ENCODE assay signal across 12 cellular contexts in genomic region chr10:79435271-79436065, GRCh38. TPM values are rescaled to one million over a fixed set of nuclear protein-coding genes. Genes with fewer than 3 reads are reported as not detected.
A peak's percentile ranks its signal among the peaks of the same experiment; 100 is the strongest.
DNase-seq lines count a peak whose midpoint lies in the region; ATAC-seq and TF ChIP-seq lines count a peak whose summit lies in the region.
"Had no signal": no experiment of that assay in that cellular context is flagged by ENCODE, and none has a peak within 500 bp of the region (broad histone marks: within the 10 kb centered on the region; RNA-seq: fewer than 3 reads in every experiment).

No MANE protein-coding gene starts in this region.

- CTCF ChIA-PET in activated naive CD4-positive, alpha-beta T cell treated with anti-CD3 and anti-CD28 coated beads for 36 hours (lab: Charles Lee) = interaction anchor here (0.6 to 1.0 kb wide), 4 partner anchors 9 to 72 kb away, joined by 3 to 4 read pairs (median 3); no protein-coding TSS in a partner anchor

- no peak overlapping the region for H2AFZ ChIP-seq in mesenchymal stem cell (ENCODE audit: low read depth, low read length)

- H3K4me3 Mint-ChIP-seq in activated naive CD4-positive, alpha-beta T cell treated with anti-CD3 and anti-CD28 coated beads for 36 hours = no peak overlapping the region

- no peaks in the 10 kb centered on the region for H3K27me3 ChIP-seq in duodenal mucosa (ENCODE audit: control insufficient read depth in 1 of 2, insufficient read depth in 2 of 2, low read length in 2 of 2)
- H3K27me3 ChIP-seq in mesenchymal stem cell (ENCODE audit: control insufficient read depth in 1 of 2, insufficient read depth in 1 of 2, low read length in 2 of 2) = no peaks in the 10 kb centered on the region
- no peaks in the 10 kb centered on the region for H3K27me3 ChIP-seq in suprapubic skin

- WGBS in mesenchymal stem cell = 35% methylated on average over 14 of the region's 15 CpGs
- WGBS in suprapubic skin = 61% methylated on average over 13 of the region's 15 CpGs

- no peaks in the 10 kb centered on the region for H3K27me3 Mint-ChIP-seq in activated naive CD4-positive, alpha-beta T cell treated with anti-CD3 and anti-CD28 coated beads for 36 hours (ENCODE audit: low read depth)

- peak overlapping the region; percentile 75 to 85 for H2BK12ac ChIP-seq in mesenchymal stem cell (ENCODE audit: low read length in 2 of 2)

- TF ChIP-seq CTCF in NB4 (IDR thresholded peaks at IDR 0.05; ENCODE audit: low read depth, low read length) (no peak), suprapubic skin (IDR thresholded peaks at IDR 0.05) (no peak)

- H3K4me3 ChIP-seq in NB4 (ENCODE audit: low read depth, low read length) (no peak overlapping the region), duodenal mucosa (ENCODE audit: low read depth in 1 of 2, low read length in 2 of 2) (no peak overlapping the region), mesenchymal stem cell (ENCODE audit: insufficient read depth in 1 of 2, low read depth in 1 of 2, low read length in 2 of 2) (peak overlapping the region in 1 of 2 experiments; percentile 48), suprapubic skin (no peak overlapping the region)

- no peak overlapping the region for H2BK5ac ChIP-seq in mesenchymal stem cell (ENCODE audit: low read depth, low read length, poor library complexity, severe bottlenecking)

- H3K14ac ChIP-seq in mesenchymal stem cell (ENCODE audit: low read length in 2 of 2) = peak overlapping the region in 1 of 2 experiments; percentile 88

- peak overlapping the region; percentile 87 for H2BK120ac ChIP-seq in mesenchymal stem cell (ENCODE audit: low read depth, low read length)

- no peaks in the 10 kb centered on the region for H3K9me3 Mint-ChIP-seq in activated naive CD4-positive, alpha-beta T cell treated with anti-CD3 and anti-CD28 coated beads for 36 hours

- H3K4me1 ChIP-seq in duodenal mucosa (ENCODE audit: control insufficient read depth in 1 of 2, insufficient read depth in 2 of 2, low read length in 2 of 2) = peaks cover 14 to 19% of the 10 kb centered on the region in 2 donors
- peaks cover 65% of the 10 kb centered on the region for H3K4me1 ChIP-seq in mesenchymal stem cell (ENCODE audit: control insufficient read depth, insufficient read depth, low read depth, low read length)
- H3K4me1 ChIP-seq in suprapubic skin = peaks cover 80% of the 10 kb centered on the region

- H4K8ac ChIP-seq in mesenchymal stem cell (ENCODE audit: low read length) = peak overlapping the region; percentile 94

- peak overlapping the region; percentile 89 for H4K91ac ChIP-seq in mesenchymal stem cell (ENCODE audit: low read length)

- no peak overlapping the region for H3K27ac Mint-ChIP-seq in activated naive CD4-positive, alpha-beta T cell treated with anti-CD3 and anti-CD28 coated beads for 36 hours

- peaks cover 8% of the 10 kb centered on the region for H3K4me1 Mint-ChIP-seq in activated naive CD4-positive, alpha-beta T cell treated with anti-CD3 and anti-CD28 coated beads for 36 hours (ENCODE audit: low read depth)

- H3K9me3 ChIP-seq in duodenal mucosa (ENCODE audit: control insufficient read depth in 1 of 2, low read length in 2 of 2) (no peaks in the 10 kb centered on the region), mesenchymal stem cell (ENCODE audit: control insufficient read depth, low read length) (no peaks in the 10 kb centered on the region), suprapubic skin (no peaks in the 10 kb centered on the region)

- peak overlapping the region; percentile 84 to 93 for H3K18ac ChIP-seq in mesenchymal stem cell (ENCODE audit: low read depth in 1 of 2, low read length in 2 of 2)

- TF ChIP-seq EP300 in suprapubic skin (IDR thresholded peaks at IDR 0.05) = no peak

- H3K27ac ChIP-seq in duodenal mucosa (ENCODE audit: low read depth, low read length) = peak overlapping the region; percentile 72
- H3K27ac ChIP-seq in mesenchymal stem cell (ENCODE audit: low read length, poor library complexity, severe bottlenecking) = peak overlapping the region; percentile 73
- H3K27ac ChIP-seq in suprapubic skin = peak overlapping the region; percentile 84

- no peak overlapping the region for H3K4me2 ChIP-seq in mesenchymal stem cell (ENCODE audit: low read length, poor library complexity, severe bottlenecking)

- peak overlapping the region; percentile 90 for H2BK15ac ChIP-seq in mesenchymal stem cell (ENCODE audit: low read depth, poor library complexity, severe bottlenecking)

- no peak for ATAC-seq in HG03460 (IDR thresholded peaks at IDR 0.05; ENCODE audit: unreplicated experiment)
- no peak for ATAC-seq in HG03108 (IDR thresholded peaks at IDR 0.05; ENCODE audit: unreplicated experiment)

- DNase-seq in NB4 (ENCODE audit: low read depth) (peak; percentile 62), mesenchymal stem cell (peak; percentile 29), suprapubic skin (ENCODE audit: low spot score in 2 of 2) (peak; percentile 78 to 82), cerebellum (ENCODE audit: low spot score) (no peak)
- no peak for DNase-seq in activated naive CD4-positive, alpha-beta T cell treated with anti-CD3 and anti-CD28 coated beads for 36 hours
- DNase-seq: activated CD8-positive, alpha-beta memory T cell treated with anti-CD3 and anti-CD28 coated beads, Interleukin-2, amount 50 U/mL, for 48 hours; DMS79 treated with DMSO at 0.1 percent for 48 hours; erythroblast; NCI-H187 had no signal

- H3K79me1 ChIP-seq in mesenchymal stem cell (replicated peaks; ENCODE audit: low read length, poor library complexity, severe bottlenecking) = peaks cover 42% of the 10 kb centered on the region

- TF ChIP-seq POLR2A in NB4 (IDR thresholded peaks at IDR 0.05; ENCODE audit: extremely low read depth, insufficient read length) = no peak
- no peak for TF ChIP-seq POLR2A in suprapubic skin (IDR thresholded peaks at IDR 0.05)

- intact Hi-C loops in activated naive CD4-positive, alpha-beta T cell treated with anti-CD3 and anti-CD28 coated beads for 36 hours (cut with micrococcal nuclease) = no loop called here

- H3K4ac ChIP-seq in mesenchymal stem cell (ENCODE audit: low read depth in 1 of 2, low read length in 2 of 2) = peak overlapping the region; percentile 77 to 88

- H2AK5ac ChIP-seq in mesenchymal stem cell (ENCODE audit: low read length, severe bottlenecking) = peak overlapping the region; percentile 72

- no peak overlapping the region for H3K23ac ChIP-seq in mesenchymal stem cell (ENCODE audit: low read length in 2 of 2)

- peaks cover 0 to 8% of the 10 kb centered on the region in 2 donors for H3K36me3 ChIP-seq in duodenal mucosa (ENCODE audit: control insufficient read depth in 1 of 2, insufficient read depth in 2 of 2, low read length in 2 of 2)
- H3K36me3 ChIP-seq in mesenchymal stem cell (ENCODE audit: control insufficient read depth in 1 of 2, insufficient read depth in 2 of 2, low read depth in 1 of 2, low read length in 2 of 2) = peaks cover 69 to 72% of the 10 kb centered on the region in 2 experiments
- H3K36me3 ChIP-seq in suprapubic skin = peaks cover 11% of the 10 kb centered on the region

- H3K9ac ChIP-seq in duodenal mucosa (ENCODE audit: low read depth in 1 of 2, low read length in 2 of 2) (no peak overlapping the region), mesenchymal stem cell (ENCODE audit: low read length) (peak overlapping the region; percentile 75)

- H3K36me3 Mint-ChIP-seq in activated naive CD4-positive, alpha-beta T cell treated with anti-CD3 and anti-CD28 coated beads for 36 hours (ENCODE audit: low read depth) = no peaks in the 10 kb centered on the region

RNA-seq across cellular contexts. Expression of gene ZCCHC24, which starts 10.0 kb away (rescaled TPM):
- polyA plus RNA-seq in mesenchymal stem cell (2013, experiment 1 of 2) = 47.4 TPM
- 49.0 TPM for polyA plus RNA-seq in mesenchymal stem cell (2013, experiment 2 of 2)
- total RNA-seq in suprapubic skin (10 to 100 TPM in 2 of 4 donors, 1 to 10 TPM in 2; 8.9 to 17.3 (median 12.8) TPM), cerebellum (18.9 TPM)
- under 1 TPM; 0.52 to 0.69 TPM for total RNA-seq in activated naive CD4-positive, alpha-beta T cell treated with anti-CD3 and anti-CD28 coated beads for 36 hours

Comparison
In these comparisons a context has a peak if more than half of its experiments do, and no peak if none do; other contexts are left out.
1. DNase-seq: peak in NB4 (single experiment), mesenchymal stem cell (single experiment) and suprapubic skin (2 of 2); none in cerebellum (single experiment) and activated naive CD4-positive, alpha-beta T cell treated with anti-CD3 and anti-CD28 coated beads for 36 hours (single experiment).
2. RNA of gene ZCCHC24, which starts 10.0 kb away (total RNA-seq): 18.9 TPM in cerebellum (single experiment) and 8.9 to 17.3 TPM in suprapubic skin; 0.52 to 0.69 TPM in activated naive CD4-positive, alpha-beta T cell treated with anti-CD3 and anti-CD28 coated beads for 36 hours; every median in the first group is over 4 times any median in the second.
3. Peak in every context shown above with its lines, with median percentiles within 50 percentile points of each other: H3K27ac ChIP-seq.